6 cellular contexts compared by ENCODE assay signal in genomic region chr1:207436746-207437145, GRCh38. TPM values are rescaled to one million over a fixed set of nuclear protein-coding genes. Genes with fewer than 3 reads are reported as not detected.
"Had no signal": no experiment of that assay in that cellular context is flagged by ENCODE, and none has a peak within 500 bp of the region (broad histone marks: within the 10 kb centered on the region; RNA-seq: fewer than 3 reads in every experiment).

No MANE protein-coding gene starts in this region.

RNA-seq across cellular contexts. Expression of gene CR2, which starts 17.4 kb away (rescaled TPM):
- total RNA-seq: activated CD4-positive, alpha-beta memory T cell treated with anti-CD3 and anti-CD28 coated beads, Interleukin-2, amount 10 ng/mL, durations not matched to agents 7 days and 5 days; activated CD4-positive, alpha-beta T cell treated with anti-CD3 and anti-CD28 coated beads, Interleukin-2, amount 10 ng/mL, durations not matched to agents 7 days and 5 days; activated CD8-positive, alpha-beta memory T cell treated with anti-CD3 and anti-CD28 coated beads, Interleukin-2, amount 10 ng/mL, durations not matched to agents 7 days and 5 days; activated CD8-positive, alpha-beta T cell treated with anti-CD3 and anti-CD28 coated beads, Interleukin-2, amount 10 ng/mL, durations not matched to agents 7 days and 5 days; T-helper 1 cell treated with Interleukin-12 subunit alpha and Interleukin-12 subunit beta and Interleukin-4 antibody, amounts not matched to agents 30 ng/mL and 1 ng/mL, for 36 hours had no signal

RNA-seq across cellular contexts. Expression of gene CR1, which starts 59.2 kb away (rescaled TPM):
- total RNA-seq: activated CD4-positive, alpha-beta memory T cell treated with anti-CD3 and anti-CD28 coated beads for 36 hours; activated CD4-positive, alpha-beta memory T cell treated with anti-CD3 and anti-CD28 coated beads, Interleukin-2, amount 10 ng/mL, durations not matched to agents 7 days and 5 days had no signal
